In genomic region chr3:55907616-55908015, GRCh38 we compare ENCODE assay signal across 19 cellular contexts.
"Had no signal": no experiment of that assay in that cellular context is flagged by ENCODE, and none has a peak within 500 bp of the region (broad histone marks: within the 10 kb centered on the region; RNA-seq: fewer than 3 reads in every experiment).

No MANE protein-coding gene starts in this region.

- H3K9me3 ChIP-seq: right lobe of liver, testis, transverse colon, vagina had no signal

- H3K4me1 ChIP-seq: right lobe of liver, testis, transverse colon, vagina had no signal

- ATAC-seq: activated CD8-positive, alpha-beta memory T cell treated with anti-CD3 and anti-CD28 coated beads, Interleukin-2, amount 10 ng/mL, durations not matched to agents 7 days and 5 days; activated CD8-positive, alpha-beta T cell treated with anti-CD3 and anti-CD28 coated beads for 36 hours; naive thymus-derived CD8-positive, alpha-beta T cell; right lobe of liver; stimulated activated naive CD8-positive, alpha-beta T cell treated with anti-CD3 and anti-CD28 coated beads, Interleukin-15, Interleukin-2, amounts not matched to agents 100 U/mL and 50 U/mL, for 24 hours had no signal

- H3K4me3 ChIP-seq: coronary artery, dorsolateral prefrontal cortex, right lobe of liver, testis, transverse colon, vagina had no signal

- H3K27ac ChIP-seq: coronary artery, dorsolateral prefrontal cortex, right lobe of liver, testis, transverse colon, vagina had no signal

- H3K36me3 ChIP-seq: right lobe of liver, transverse colon, vagina had no signal

- DNase-seq: activated B cell treated with CpG ODN at 0.5 μM for 24 hours; activated CD4-positive, alpha-beta T cell treated with anti-CD3 and anti-CD28 coated beads, Interleukin-2, amount 50 U/mL, for 1 hour; activated CD8-positive, alpha-beta memory T cell treated with anti-CD3 and anti-CD28 coated beads, Interleukin-2, amount 10 ng/mL, durations not matched to agents 7 days and 5 days; activated CD8-positive, alpha-beta T cell treated with anti-CD3 and anti-CD28 coated beads for 36 hours; activated T-cell treated with anti-CD3 and anti-CD28 coated beads, Interleukin-2, amount 50 U/mL, for 48 hours; anterior cingulate cortex; dorsolateral prefrontal cortex; effector memory CD4-positive, alpha-beta T cell; kidney glomerular epithelial cell; naive thymus-derived CD8-positive, alpha-beta T cell; occipital lobe; right lobe of liver; stimulated activated CD4-positive, alpha-beta T cell treated with anti-CD3 and anti-CD28 coated beads, Interleukin-12 subunit alpha, Interleukin-12 subunit beta, amount 100 ng/mL, for 4 hours; stimulated activated CD4-positive, alpha-beta T cell treated with anti-CD3 and anti-CD28 coated beads, Interleukin-4, amount 100 ng/mL, for 1 hour; stimulated activated naive CD8-positive, alpha-beta T cell treated with anti-CD3 and anti-CD28 coated beads, Interleukin-15, Interleukin-2, amounts not matched to agents 100 U/mL and 50 U/mL, for 24 hours; testis; transverse colon had no signal

- H3K27me3 ChIP-seq: dorsolateral prefrontal cortex, right lobe of liver, testis, transverse colon, vagina had no signal
